In the genomic region with DNA sequence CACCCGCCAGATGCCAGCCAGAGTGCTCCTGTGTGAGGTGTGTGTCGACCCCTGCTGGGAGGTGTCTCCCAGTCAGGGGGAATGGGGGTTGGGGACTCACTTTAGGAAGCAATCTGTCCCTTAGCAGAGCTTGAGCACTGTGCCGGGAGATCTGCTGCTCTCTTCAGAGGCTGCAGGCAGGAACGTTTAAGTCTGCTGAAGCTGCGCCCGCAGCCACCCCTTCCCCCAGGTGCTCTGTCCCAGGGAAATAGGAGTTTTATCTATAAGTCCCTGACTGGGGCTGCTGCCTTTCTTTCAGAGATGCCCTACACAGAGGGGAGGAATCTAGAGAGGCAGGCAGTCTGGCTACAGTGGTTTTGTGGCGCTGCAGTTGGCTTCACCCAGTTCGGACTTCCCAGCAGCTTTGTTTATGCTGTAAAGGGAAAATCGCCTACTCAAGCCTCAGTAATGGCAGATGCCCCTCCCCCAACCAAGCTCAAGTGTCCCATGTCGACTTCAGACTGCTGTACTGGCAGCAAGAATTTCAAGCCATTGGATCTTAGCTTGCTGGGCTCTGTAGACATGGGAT, we compare ENCODE assay signal across 24 cellular contexts.
"Had no signal": no experiment of that assay in that cellular context is flagged by ENCODE, and none has a peak within 500 bp of the region (broad histone marks: within the 10 kb centered on the region; RNA-seq: fewer than 3 reads in every experiment).

No MANE protein-coding gene starts in this region.

- H3K27ac Mint-ChIP-seq: dendritic cell treated with granulocyte-macrophage colony-stimulating factor and Interleukin-4, amounts not matched to agents 40 ng/mL and 50 ng/mL, for 4 days; effector memory CD8-positive, alpha-beta T cell; immature natural killer cell had no signal

- H3K9me3 ChIP-seq: neutrophil, psoas muscle, upper lobe of right lung, vagina had no signal

- DNase-seq: effector memory CD8-positive, alpha-beta T cell; glutamatergic neuron; immature natural killer cell; left colon; left ventricle myocardium superior; mesenchymal stem cell; naive B cell; psoas muscle; retina; stimulated activated CD4-positive, alpha-beta T cell treated with anti-CD3 and anti-CD28 coated beads, Interleukin-2, amount 100 ng/mL, for 24 hours; stimulated activated CD4-positive, alpha-beta T cell treated with anti-CD3 and anti-CD28 coated beads, Interleukin-4, amount 100 ng/mL, for 4 hours; stimulated activated naive CD4-positive, alpha-beta T cell treated with Interleukin-2 at 50 U/mL for 16 hours; upper lobe of right lung had no signal

- FAIRE-seq: colon had no signal

- H3K4me1 Mint-ChIP-seq: immature natural killer cell had no signal

- H3K27me3 Mint-ChIP-seq: dendritic cell treated with granulocyte-macrophage colony-stimulating factor and Interleukin-4, amounts not matched to agents 40 ng/mL and 50 ng/mL, for 4 days; effector memory CD8-positive, alpha-beta T cell; naive B cell had no signal

- H3K36me3 Mint-ChIP-seq: immature natural killer cell had no signal

- H3K27ac ChIP-seq: epithelial cell of prostate, esophagus muscularis mucosa, gastroesophageal sphincter, neutrophil, psoas muscle, skin epidermis, upper lobe of right lung, vagina had no signal

- H3K36me3 ChIP-seq: esophagus muscularis mucosa, gastroesophageal sphincter, neutrophil, upper lobe of right lung, vagina had no signal

- H3K4me1 ChIP-seq: gastroesophageal sphincter, psoas muscle, upper lobe of right lung, vagina had no signal

- H3K4me3 Mint-ChIP-seq: dendritic cell treated with granulocyte-macrophage colony-stimulating factor and Interleukin-4, amounts not matched to agents 40 ng/mL and 50 ng/mL, for 4 days; effector memory CD8-positive, alpha-beta T cell; immature natural killer cell; naive B cell; nephron had no signal

- H3K27me3 ChIP-seq: esophagus muscularis mucosa, gastroesophageal sphincter, neutrophil, upper lobe of right lung, vagina had no signal

- ATAC-seq: effector memory CD8-positive, alpha-beta T cell; gastroesophageal sphincter; left colon; left ventricle myocardium superior; psoas muscle; sciatic nerve; upper lobe of right lung had no signal

- H3K4me3 ChIP-seq: esophagus muscularis mucosa, gastroesophageal sphincter, lung, psoas muscle, skin epidermis, upper lobe of right lung, vagina had no signal
